In genomic region chr15:101001796-101002195, GRCh38 we compare ENCODE assay signal across 13 cellular contexts.
"Had no signal": no experiment of that assay in that cellular context is flagged by ENCODE, and none has a peak within 500 bp of the region (broad histone marks: within the 10 kb centered on the region; RNA-seq: fewer than 3 reads in every experiment).

No MANE protein-coding gene starts in this region.

- DNase-seq: effector CD8-positive, alpha-beta T cell; foreskin melanocyte; kidney; left cardiac atrium; left ventricle myocardium superior; mesendoderm; naive thymus-derived CD4-positive, alpha-beta T cell; ovary; right cardiac atrium; stimulated activated CD4-positive, alpha-beta T cell treated with anti-CD3 and anti-CD28 coated beads, Interleukin-2, amount 100 ng/mL, for 48 hours; stimulated activated naive CD4-positive, alpha-beta T cell treated with Interleukin-2 at 50 U/mL for 16 hours had no signal

- ATAC-seq: left cardiac atrium; left ventricle myocardium superior; naive thymus-derived CD4-positive, alpha-beta T cell; right cardiac atrium had no signal

- H3K27ac Mint-ChIP-seq: naive thymus-derived CD4-positive, alpha-beta T cell; progenitor cell of endocrine pancreas; type B pancreatic cell had no signal

- H3K4me3 Mint-ChIP-seq: naive thymus-derived CD4-positive, alpha-beta T cell; type B pancreatic cell had no signal

- H3K36me3 Mint-ChIP-seq: naive thymus-derived CD4-positive, alpha-beta T cell; type B pancreatic cell had no signal
